Comparison of ENCODE assay signal across 9 cellular contexts in genomic region chr11:35272391-35272821, GRCh38.
DNase-seq lines count a peak whose midpoint lies in the region; ATAC-seq and TF ChIP-seq lines count a peak whose summit lies in the region.
"Had no signal": no experiment of that assay in that cellular context is flagged by ENCODE, and none has a peak within 500 bp of the region (broad histone marks: within the 10 kb centered on the region; RNA-seq: fewer than 3 reads in every experiment).

No MANE protein-coding gene starts in this region.

- peak overlapping the region; percentile 56 for H3K4me3 Mint-ChIP-seq in activated T-cell treated with anti-CD3 and anti-CD28 coated beads, Interleukin-2, amount 50 U/mL, for 24 hours

- H2AFZ ChIP-seq in hepatocyte: no peak overlapping the region

- H3K36me3 ChIP-seq in hepatocyte (replicated peaks; ENCODE audit: insufficient read depth, low read depth): no peaks in the 10 kb centered on the region

- no peak overlapping the region for H3K27ac ChIP-seq in hepatocyte
- H3K27ac ChIP-seq: A549 had no signal

- no peaks in the 10 kb centered on the region for H3K79me2 ChIP-seq in hepatocyte

- no peaks in the 10 kb centered on the region for H3K27me3 ChIP-seq in hepatocyte

- no peak overlapping the region for H3K4me2 ChIP-seq in hepatocyte
- H3K4me2 ChIP-seq: A549 had no signal

- no peaks in the 10 kb centered on the region for H4K20me1 ChIP-seq in hepatocyte (ENCODE audit: insufficient read depth, poor library complexity, severe bottlenecking)

- peak overlapping the region; percentile 92 for H3K27ac Mint-ChIP-seq in activated T-cell treated with anti-CD3 and anti-CD28 coated beads, Interleukin-2, amount 50 U/mL, for 24 hours

- no peaks in the 10 kb centered on the region for H3K9me3 ChIP-seq in hepatocyte (ENCODE audit: low read depth)
- H3K9me3 ChIP-seq: A549 had no signal

- H3K9me3 Mint-ChIP-seq in activated T-cell treated with anti-CD3 and anti-CD28 coated beads, Interleukin-2, amount 50 U/mL, for 24 hours: peaks cover 6% of the 10 kb centered on the region

- H3K4me1 ChIP-seq in hepatocyte (ENCODE audit: insufficient read depth): peaks cover 6% of the 10 kb centered on the region

- H3K36me3 Mint-ChIP-seq in activated T-cell treated with anti-CD3 and anti-CD28 coated beads, Interleukin-2, amount 50 U/mL, for 24 hours (ENCODE audit: low read depth): no peaks in the 10 kb centered on the region

- H3K4me3 ChIP-seq in hepatocyte: no peak overlapping the region
- H3K4me3 ChIP-seq: A549 had no signal

- peaks cover 55% of the 10 kb centered on the region for H3K4me1 Mint-ChIP-seq in activated T-cell treated with anti-CD3 and anti-CD28 coated beads, Interleukin-2, amount 50 U/mL, for 24 hours (ENCODE audit: low read depth)

- no peak for TF ChIP-seq CTCF in hepatocyte (IDR thresholded peaks at IDR 0.05; ENCODE audit: poor library complexity)

- DNase-seq in activated gamma-delta T cell treated with Interleukin-2 at 50 U/mL for 16 hours: peak; percentile 33
- DNase-seq in activated gamma-delta T cell (lab: John Stamatoyannopoulos, UW): no peak
- DNase-seq in activated T-cell treated with anti-CD3 and anti-CD28 coated beads, Interleukin-2, amount 50 U/mL, for 24 hours: peak; percentile 67
- peak; percentile 27 to 35 (median 34) for DNase-seq in stimulated activated CD4-positive, alpha-beta T cell treated with anti-CD3 and anti-CD28 coated beads, TNF-alpha, amount 100 ng/mL, for 48 hours (ENCODE audit: low read depth in 3 of 3)
- DNase-seq in NCI-H748 treated with DMSO at 0.1 percent for 48 hours (lab: John Stamatoyannopoulos, UW): no peak
- no peak for DNase-seq in hepatocyte (ENCODE audit: low spot score)
- no peak for DNase-seq in NCI-H1092 (lab: John Stamatoyannopoulos, UW)

- H3K27me3 Mint-ChIP-seq in activated T-cell treated with anti-CD3 and anti-CD28 coated beads, Interleukin-2, amount 50 U/mL, for 24 hours: no peaks in the 10 kb centered on the region

- peak; percentile 78 for ATAC-seq in HG03558 (IDR thresholded peaks at IDR 0.05; ENCODE audit: extremely low read depth, unreplicated experiment)
- ATAC-seq: A549 had no signal

- WGBS in hepatocyte (ENCODE audit: low lambda C conversion rate, missing lambda C conversion rate): 97% methylated on average over 3 of the region's 3 CpGs

- H3K9me2 ChIP-seq in hepatocyte (replicated peaks; ENCODE audit: insufficient read depth): no peaks in the 10 kb centered on the region

Comparison
In these comparisons a context has a peak if more than half of its experiments do, and no peak if none do; other contexts are left out.
1. DNase-seq: peak in activated gamma-delta T cell treated with Interleukin-2 at 50 U/mL for 16 hours (single experiment), activated T-cell treated with anti-CD3 and anti-CD28 coated beads, Interleukin-2, amount 50 U/mL, for 24 hours (single experiment) and stimulated activated CD4-positive, alpha-beta T cell treated with anti-CD3 and anti-CD28 coated beads, TNF-alpha, amount 100 ng/mL, for 48 hours (3 of 3); none in activated gamma-delta T cell (single experiment), NCI-H748 treated with DMSO at 0.1 percent for 48 hours (single experiment), hepatocyte (single experiment) and NCI-H1092 (single experiment).